Comparison of ENCODE assay signal across 8 cellular contexts in the genomic region with DNA sequence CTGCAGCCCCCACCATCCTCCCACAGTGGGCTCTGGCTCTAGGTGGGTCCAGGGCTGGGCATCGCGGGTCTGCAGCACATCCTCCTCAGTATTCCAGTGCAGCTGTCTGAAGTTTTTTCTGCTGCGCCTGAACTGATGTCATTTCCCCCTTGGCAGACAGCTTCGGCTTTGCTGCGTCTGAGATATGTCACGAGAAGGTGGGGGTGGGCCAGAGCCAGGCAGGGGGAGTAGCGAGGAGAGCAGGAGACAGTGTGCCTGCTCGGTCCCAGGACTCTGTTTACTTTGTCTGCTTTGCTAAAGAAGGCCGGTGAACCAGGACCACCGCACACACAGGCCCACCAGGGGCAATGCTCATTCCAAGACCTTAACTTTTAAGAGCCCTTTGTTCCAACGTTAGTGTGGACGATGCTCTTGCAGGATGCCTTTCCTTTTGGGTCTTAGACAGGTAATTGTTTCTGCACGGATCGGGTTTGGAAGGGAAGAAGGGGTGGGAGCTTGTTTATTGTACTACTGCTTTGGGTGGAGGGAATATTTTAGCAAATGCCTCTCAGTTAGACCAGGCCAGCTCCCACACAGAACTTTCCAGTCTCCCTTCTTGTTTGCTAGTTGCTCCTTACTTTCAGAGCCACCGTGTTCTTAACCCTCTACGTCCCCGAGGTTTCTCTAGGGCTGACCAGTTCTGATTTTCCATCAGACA. TPM values are rescaled to one million over a fixed set of nuclear protein-coding genes. Genes with fewer than 3 reads are reported as not detected.
DNase-seq lines count a peak whose midpoint lies in the region; ATAC-seq and TF ChIP-seq lines count a peak whose summit lies in the region.

No MANE protein-coding gene starts in this region.

- peak overlapping the region; percentile 33 for H3K4me3 Mint-ChIP-seq in activated naive CD8-positive, alpha-beta T cell treated with anti-CD3 and anti-CD28 coated beads, Interleukin-2, amount 10 ng/mL, durations not matched to agents 7 days and 5 days
- peak overlapping the region; percentile 76 for H3K4me3 Mint-ChIP-seq in osteocyte (ENCODE audit: unreplicated experiment)

- DNase-seq in KBM-7: peak; percentile 70
- no peak for DNase-seq in activated naive CD8-positive, alpha-beta T cell treated with anti-CD3 and anti-CD28 coated beads, Interleukin-2, amount 10 ng/mL, durations not matched to agents 7 days and 5 days
- peak; percentile 89 to 94 (median 92) for DNase-seq in heart left ventricle
- no peak for DNase-seq in osteocyte (ENCODE audit: extremely low spot score, unreplicated experiment)
- DNase-seq in stimulated activated CD8-positive, alpha-beta memory T cell treated with anti-CD3 and anti-CD28 coated beads, Interleukin-4, amount 100 ng/mL, for 48 hours: no peak
- no peak for DNase-seq in NCI-H526 (lab: John Stamatoyannopoulos, UW)

- peak overlapping the region; percentile 21 to 72 (median 60) for H3K4me3 ChIP-seq in heart left ventricle

- H3K27me3 Mint-ChIP-seq in activated naive CD8-positive, alpha-beta T cell treated with anti-CD3 and anti-CD28 coated beads, Interleukin-2, amount 10 ng/mL, durations not matched to agents 7 days and 5 days: no peaks in the 10 kb centered on the region
- H3K27me3 Mint-ChIP-seq in osteocyte (ENCODE audit: unreplicated experiment): no peaks in the 10 kb centered on the region

- 1 to 3% (median 2%) methylated on average over 12 to 17 of the region's 17 CpGs for WGBS in heart left ventricle, 4 donors

- H3K27me3 ChIP-seq in heart left ventricle: no peaks in the 10 kb centered on the region

- peak; percentile 72 for ATAC-seq in activated naive CD8-positive, alpha-beta T cell treated with anti-CD3 and anti-CD28 coated beads, Interleukin-2, amount 10 ng/mL, durations not matched to agents 7 days and 5 days (ENCODE audit: low read depth)
- ATAC-seq in heart left ventricle: peak; percentile 82 to 89 (median 84)
- ATAC-seq in GM18861 (IDR thresholded peaks at IDR 0.05; ENCODE audit: unreplicated experiment): no peak
- no peak for ATAC-seq in GM21717 (IDR thresholded peaks at IDR 0.05; ENCODE audit: unreplicated experiment)

- H3K9me3 Mint-ChIP-seq in activated naive CD8-positive, alpha-beta T cell treated with anti-CD3 and anti-CD28 coated beads, Interleukin-2, amount 10 ng/mL, durations not matched to agents 7 days and 5 days: no peaks in the 10 kb centered on the region
- no peaks in the 10 kb centered on the region for H3K9me3 Mint-ChIP-seq in osteocyte (ENCODE audit: unreplicated experiment)

- no peaks in the 10 kb centered on the region for H3K9me3 ChIP-seq in heart left ventricle

- TF ChIP-seq POLR2A in heart left ventricle (IDR thresholded peaks at IDR 0.05): peak in 1 of 2 donors; percentile 85

- peaks cover 11 to 100% (median 76%) of the 10 kb centered on the region in 12 donors for H3K4me1 ChIP-seq in heart left ventricle

- intact Hi-C loops in heart left ventricle (cut with DNase I): loop anchor here in 4 of 10 donors (1.0 to 5.0 kb wide), 6 partner anchors 20 to 41 kb away; partner anchors contain the start of gene WBP1L (in 2 of the 4)

- no peak overlapping the region for H3K27ac Mint-ChIP-seq in activated naive CD8-positive, alpha-beta T cell treated with anti-CD3 and anti-CD28 coated beads, Interleukin-2, amount 10 ng/mL, durations not matched to agents 7 days and 5 days
- H3K27ac Mint-ChIP-seq in osteocyte (ENCODE audit: unreplicated experiment): peak overlapping the region; percentile 94

- peaks cover 42% of the 10 kb centered on the region for H3K4me1 Mint-ChIP-seq in activated naive CD8-positive, alpha-beta T cell treated with anti-CD3 and anti-CD28 coated beads, Interleukin-2, amount 10 ng/mL, durations not matched to agents 7 days and 5 days
- peaks cover 82% of the 10 kb centered on the region for H3K4me1 Mint-ChIP-seq in osteocyte (ENCODE audit: unreplicated experiment)

- no peaks in the 10 kb centered on the region for H3K36me3 ChIP-seq in heart left ventricle

- peaks cover 14% of the 10 kb centered on the region for H3K36me3 Mint-ChIP-seq in activated naive CD8-positive, alpha-beta T cell treated with anti-CD3 and anti-CD28 coated beads, Interleukin-2, amount 10 ng/mL, durations not matched to agents 7 days and 5 days
- no peaks in the 10 kb centered on the region for H3K36me3 Mint-ChIP-seq in osteocyte (ENCODE audit: unreplicated experiment)

- TF ChIP-seq CTCF in heart left ventricle (IDR thresholded peaks at IDR 0.05) (no peak), osteocyte (IDR thresholded peaks at IDR 0.05) (no peak)

- peak overlapping the region; percentile 86 to 99 (median 96) for H3K27ac ChIP-seq in heart left ventricle

- POLR2A ChIA-PET in activated naive CD8-positive, alpha-beta T cell treated with anti-CD3 and anti-CD28 coated beads, Interleukin-2, amount 10 ng/mL, durations not matched to agents 7 days and 5 days (lab: Charles Lee): interaction anchor here (1.1 to 1.2 kb wide), 2 partner anchors 20 to 22 kb away, joined by 3 read pairs; no protein-coding TSS in a partner anchor

- in situ Hi-C loops in KBM-7 (cut with MboI; ENCODE audit: low pct_unique_long_range_greater_than_20kb, low sequenced_read_pairs): no loop called here

RNA-seq across cellular contexts. Expression of gene WBP1L, which starts 32.4 kb away (rescaled TPM):
- total RNA-seq in activated naive CD8-positive, alpha-beta T cell treated with anti-CD3 and anti-CD28 coated beads, Interleukin-2, amount 10 ng/mL, durations not matched to agents 7 days and 5 days: 10 to 100 TPM; 31.0 to 31.4 TPM
- total RNA-seq in heart left ventricle (10 to 100 TPM; 18.5 to 75.1 (median 27.6) TPM), osteocyte (66.7 and 68.7 TPM in 2 replicates)
- 10 to 100 TPM; 10.7 to 28.5 TPM for polyA plus RNA-seq in heart left ventricle

Comparison
In these comparisons a context has a peak if more than half of its experiments do, and no peak if none do; other contexts are left out.
1. DNase-seq: peak in KBM-7 (single experiment) and heart left ventricle (5 of 5); none in activated naive CD8-positive, alpha-beta T cell treated with anti-CD3 and anti-CD28 coated beads, Interleukin-2, amount 10 ng/mL, durations not matched to agents 7 days and 5 days (single experiment), osteocyte (single experiment), stimulated activated CD8-positive, alpha-beta memory T cell treated with anti-CD3 and anti-CD28 coated beads, Interleukin-4, amount 100 ng/mL, for 48 hours (single experiment) and NCI-H526 (0 of 2).
2. ATAC-seq: peak in activated naive CD8-positive, alpha-beta T cell treated with anti-CD3 and anti-CD28 coated beads, Interleukin-2, amount 10 ng/mL, durations not matched to agents 7 days and 5 days (single experiment) and heart left ventricle (4 of 4); none in GM18861 (single experiment) and GM21717 (single experiment).